ENCODE assay signal across 1 cellular context in the genomic region with DNA sequence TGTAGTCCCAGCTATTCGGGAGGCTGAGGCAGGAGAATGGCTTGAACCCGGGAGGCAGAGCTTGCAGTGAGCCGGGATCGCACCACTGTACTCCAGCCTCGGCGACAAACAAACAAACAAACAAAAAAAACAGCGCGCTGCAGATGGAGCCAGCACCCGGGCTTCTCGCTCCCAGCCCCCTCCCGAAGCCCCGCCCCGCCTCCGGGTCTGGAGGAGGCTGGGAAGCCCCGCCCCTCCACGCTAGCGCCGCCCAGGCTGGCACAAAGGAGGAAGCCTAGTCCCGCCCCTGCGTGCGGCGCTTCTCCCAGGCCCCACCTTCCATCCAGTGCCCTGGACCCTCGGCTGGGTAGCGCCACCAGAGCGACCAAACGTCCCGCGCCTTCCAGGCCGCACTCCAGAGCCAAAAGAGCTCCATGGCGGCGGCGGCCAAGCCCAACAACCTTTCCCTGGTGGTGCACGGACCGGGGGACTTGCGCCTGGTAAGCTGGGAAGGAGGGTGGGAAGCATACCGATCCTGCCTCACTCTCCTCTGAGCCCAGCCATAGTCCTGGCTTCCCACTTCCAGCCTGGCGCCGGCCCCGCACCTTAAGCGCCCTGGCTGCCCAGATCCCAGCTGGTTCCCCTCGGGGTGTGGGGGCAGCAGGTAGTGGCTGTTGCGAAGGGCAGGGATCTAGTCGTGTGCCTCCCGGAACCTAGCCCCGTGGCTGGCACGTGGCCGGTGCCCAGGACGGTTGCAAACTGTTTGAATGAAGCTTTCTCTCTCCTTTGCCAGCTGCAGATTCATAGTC.
A peak's percentile ranks its signal among the peaks of the same experiment; 100 is the strongest.
TF ChIP-seq lines count a peak whose summit lies in the region.

A gene (plus strand): TSS at position 325 of the 788 bp plus-strand sequence. CDS start 89 bp downstream, at position 414.

TF ChIP-seq in HepG2, 621 proteins besides CTCF, POLR2A, EP300 and RAD21 (continued from another document and continues in another):
- TF ChIP-seq, protein P1, sequence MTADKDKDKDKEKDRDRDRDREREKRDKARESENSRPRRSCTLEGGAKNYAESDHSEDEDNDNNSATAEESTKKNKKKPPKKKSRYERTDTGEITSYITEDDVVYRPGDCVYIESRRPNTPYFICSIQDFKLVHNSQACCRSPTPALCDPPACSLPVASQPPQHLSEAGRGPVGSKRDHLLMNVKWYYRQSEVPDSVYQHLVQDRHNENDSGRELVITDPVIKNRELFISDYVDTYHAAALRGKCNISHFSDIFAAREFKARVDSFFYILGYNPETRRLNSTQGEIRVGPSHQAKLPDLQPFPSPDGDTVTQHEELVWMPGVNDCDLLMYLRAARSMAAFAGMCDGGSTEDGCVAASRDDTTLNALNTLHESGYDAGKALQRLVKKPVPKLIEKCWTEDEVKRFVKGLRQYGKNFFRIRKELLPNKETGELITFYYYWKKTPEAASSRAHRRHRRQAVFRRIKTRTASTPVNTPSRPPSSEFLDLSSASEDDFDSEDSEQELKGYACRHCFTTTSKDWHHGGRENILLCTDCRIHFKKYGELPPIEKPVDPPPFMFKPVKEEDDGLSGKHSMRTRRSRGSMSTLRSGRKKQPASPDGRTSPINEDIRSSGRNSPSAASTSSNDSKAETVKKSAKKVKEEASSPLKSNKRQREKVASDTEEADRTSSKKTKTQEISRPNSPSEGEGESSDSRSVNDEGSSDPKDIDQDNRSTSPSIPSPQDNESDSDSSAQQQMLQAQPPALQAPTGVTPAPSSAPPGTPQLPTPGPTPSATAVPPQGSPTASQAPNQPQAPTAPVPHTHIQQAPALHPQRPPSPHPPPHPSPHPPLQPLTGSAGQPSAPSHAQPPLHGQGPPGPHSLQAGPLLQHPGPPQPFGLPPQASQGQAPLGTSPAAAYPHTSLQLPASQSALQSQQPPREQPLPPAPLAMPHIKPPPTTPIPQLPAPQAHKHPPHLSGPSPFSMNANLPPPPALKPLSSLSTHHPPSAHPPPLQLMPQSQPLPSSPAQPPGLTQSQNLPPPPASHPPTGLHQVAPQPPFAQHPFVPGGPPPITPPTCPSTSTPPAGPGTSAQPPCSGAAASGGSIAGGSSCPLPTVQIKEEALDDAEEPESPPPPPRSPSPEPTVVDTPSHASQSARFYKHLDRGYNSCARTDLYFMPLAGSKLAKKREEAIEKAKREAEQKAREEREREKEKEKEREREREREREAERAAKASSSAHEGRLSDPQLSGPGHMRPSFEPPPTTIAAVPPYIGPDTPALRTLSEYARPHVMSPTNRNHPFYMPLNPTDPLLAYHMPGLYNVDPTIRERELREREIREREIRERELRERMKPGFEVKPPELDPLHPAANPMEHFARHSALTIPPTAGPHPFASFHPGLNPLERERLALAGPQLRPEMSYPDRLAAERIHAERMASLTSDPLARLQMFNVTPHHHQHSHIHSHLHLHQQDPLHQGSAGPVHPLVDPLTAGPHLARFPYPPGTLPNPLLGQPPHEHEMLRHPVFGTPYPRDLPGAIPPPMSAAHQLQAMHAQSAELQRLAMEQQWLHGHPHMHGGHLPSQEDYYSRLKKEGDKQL (CRISPR knock-in tag; IDR thresholded peaks at IDR 0.05; ENCODE audit: low read depth): no peak
- TF ChIP-seq ZNF790 (CRISPR knock-in tag; IDR thresholded peaks at IDR 0.05; ENCODE audit: borderline replicate concordance) (0 out of 2 replicates have a peak, but pooled peaks have one; percentile 25), ZNF768 (CRISPR knock-in tag; IDR thresholded peaks at IDR 0.05) (peak; percentile 44), ZFX (CRISPR knock-in tag; IDR thresholded peaks at IDR 0.05; ENCODE audit: low read depth) (peak; percentile 95), TEAD2 (CRISPR knock-in tag; IDR thresholded peaks at IDR 0.05) (no peak), ZNF547 (CRISPR knock-in tag; IDR thresholded peaks at IDR 0.05) (peak; percentile 56; the same call in 1 of the 2 replicates), GZF1 (CRISPR knock-in tag; IDR thresholded peaks at IDR 0.05) (peak; percentile 52; the same call in 1 of the 2 replicates), SMAD9 (CRISPR knock-in tag; IDR thresholded peaks at IDR 0.05) (peak; percentile 59; the same call in 1 of the 2 replicates), FOXA3 (CRISPR knock-in tag; IDR thresholded peaks at IDR 0.05) (0 out of 2 replicates have a peak, but pooled peaks have one; percentile 33), KLF16 (CRISPR knock-in tag; IDR thresholded peaks at IDR 0.05) (peak in 1 of 2 experiments; percentile 54; a peak in 1 of 4 replicates), ZNF607 (CRISPR knock-in tag; IDR thresholded peaks at IDR 0.05; ENCODE audit: borderline replicate concordance) (peak; percentile 90), ZBTB7B (CRISPR knock-in tag; IDR thresholded peaks at IDR 0.05) (peak; percentile 64; the same call in 1 of the 2 replicates), MZF1 (CRISPR knock-in tag; IDR thresholded peaks at IDR 0.05; ENCODE audit: borderline replicate concordance) (0 out of 2 replicates have a peak, but pooled peaks have one; percentile 75), ZSCAN31 (CRISPR knock-in tag; IDR thresholded peaks at IDR 0.05; ENCODE audit: low read depth) (peak; percentile 69), IKZF4 (CRISPR knock-in tag; IDR thresholded peaks at IDR 0.05; ENCODE audit: borderline replicate concordance, low read depth, not compliant biosample characterization) (peak; percentile 78), SSRP1 (CRISPR knock-in tag; IDR thresholded peaks at IDR 0.05) (peak; percentile 46; the same call in 1 of the 2 replicates), SRY (CRISPR knock-in tag; IDR thresholded peaks at IDR 0.05) (peak; percentile 94), TARDBP (CRISPR knock-in tag; IDR thresholded peaks at IDR 0.05) (peak; percentile 7; the same call in 1 of the 2 replicates), ZNF430 (CRISPR knock-in tag; IDR thresholded peaks at IDR 0.05) (peak; percentile 84; the same call in 1 of the 2 replicates), RBFOX2 (IDR thresholded peaks at IDR 0.05; ENCODE audit: low read depth, low read length) (peak; percentile 96), ZNF333 (CRISPR knock-in tag; IDR thresholded peaks at IDR 0.05; ENCODE audit: borderline replicate concordance) (0 out of 2 replicates have a peak, but pooled peaks have one; percentile 51), ZNF891 (CRISPR knock-in tag; IDR thresholded peaks at IDR 0.05) (peak; percentile 71; the same call in 1 of the 2 replicates), YEATS4 (CRISPR knock-in tag; IDR thresholded peaks at IDR 0.05; ENCODE audit: borderline replicate concordance) (0 out of 2 replicates have a peak, but pooled peaks have one; percentile 34), ZNF543 (CRISPR knock-in tag; IDR thresholded peaks at IDR 0.05) (peak; percentile 82)
- TF ChIP-seq, protein P2, sequence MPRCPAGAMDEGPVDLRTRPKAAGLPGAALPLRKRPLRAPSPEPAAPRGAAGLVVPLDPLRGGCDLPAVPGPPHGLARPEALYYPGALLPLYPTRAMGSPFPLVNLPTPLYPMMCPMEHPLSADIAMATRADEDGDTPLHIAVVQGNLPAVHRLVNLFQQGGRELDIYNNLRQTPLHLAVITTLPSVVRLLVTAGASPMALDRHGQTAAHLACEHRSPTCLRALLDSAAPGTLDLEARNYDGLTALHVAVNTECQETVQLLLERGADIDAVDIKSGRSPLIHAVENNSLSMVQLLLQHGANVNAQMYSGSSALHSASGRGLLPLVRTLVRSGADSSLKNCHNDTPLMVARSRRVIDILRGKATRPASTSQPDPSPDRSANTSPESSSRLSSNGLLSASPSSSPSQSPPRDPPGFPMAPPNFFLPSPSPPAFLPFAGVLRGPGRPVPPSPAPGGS (CRISPR knock-in tag; IDR thresholded peaks at IDR 0.05): 0 out of 2 replicates have a peak, but pooled peaks have one; percentile 66
- TF ChIP-seq, protein P3, sequence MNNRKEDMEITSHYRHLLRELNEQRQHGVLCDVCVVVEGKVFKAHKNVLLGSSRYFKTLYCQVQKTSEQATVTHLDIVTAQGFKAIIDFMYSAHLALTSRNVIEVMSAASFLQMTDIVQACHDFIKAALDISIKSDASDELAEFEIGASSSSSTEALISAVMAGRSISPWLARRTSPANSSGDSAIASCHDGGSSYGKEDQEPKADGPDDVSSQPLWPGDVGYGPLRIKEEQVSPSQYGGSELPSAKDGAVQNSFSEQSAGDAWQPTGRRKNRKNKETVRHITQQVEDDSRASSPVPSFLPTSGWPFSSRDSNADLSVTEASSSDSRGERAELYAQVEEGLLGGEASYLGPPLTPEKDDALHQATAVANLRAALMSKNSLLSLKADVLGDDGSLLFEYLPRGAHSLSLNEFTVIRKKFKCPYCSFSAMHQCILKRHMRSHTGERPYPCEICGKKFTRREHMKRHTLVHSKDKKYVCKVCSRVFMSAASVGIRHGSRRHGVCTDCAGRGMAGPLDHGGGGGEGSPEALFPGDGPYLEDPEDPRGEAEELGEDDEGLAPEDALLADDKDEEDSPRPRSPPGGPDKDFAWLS (CRISPR knock-in tag; IDR thresholded peaks at IDR 0.05; ENCODE audit: borderline replicate concordance): no peak
- TF ChIP-seq, protein P4, sequence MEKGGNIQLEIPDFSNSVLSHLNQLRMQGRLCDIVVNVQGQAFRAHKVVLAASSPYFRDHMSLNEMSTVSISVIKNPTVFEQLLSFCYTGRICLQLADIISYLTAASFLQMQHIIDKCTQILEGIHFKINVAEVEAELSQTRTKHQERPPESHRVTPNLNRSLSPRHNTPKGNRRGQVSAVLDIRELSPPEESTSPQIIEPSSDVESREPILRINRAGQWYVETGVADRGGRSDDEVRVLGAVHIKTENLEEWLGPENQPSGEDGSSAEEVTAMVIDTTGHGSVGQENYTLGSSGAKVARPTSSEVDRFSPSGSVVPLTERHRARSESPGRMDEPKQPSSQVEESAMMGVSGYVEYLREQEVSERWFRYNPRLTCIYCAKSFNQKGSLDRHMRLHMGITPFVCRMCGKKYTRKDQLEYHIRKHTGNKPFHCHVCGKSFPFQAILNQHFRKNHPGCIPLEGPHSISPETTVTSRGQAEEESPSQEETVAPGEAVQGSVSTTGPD (CRISPR knock-in tag; IDR thresholded peaks at IDR 0.05): no peak
- TF ChIP-seq, protein P5, sequence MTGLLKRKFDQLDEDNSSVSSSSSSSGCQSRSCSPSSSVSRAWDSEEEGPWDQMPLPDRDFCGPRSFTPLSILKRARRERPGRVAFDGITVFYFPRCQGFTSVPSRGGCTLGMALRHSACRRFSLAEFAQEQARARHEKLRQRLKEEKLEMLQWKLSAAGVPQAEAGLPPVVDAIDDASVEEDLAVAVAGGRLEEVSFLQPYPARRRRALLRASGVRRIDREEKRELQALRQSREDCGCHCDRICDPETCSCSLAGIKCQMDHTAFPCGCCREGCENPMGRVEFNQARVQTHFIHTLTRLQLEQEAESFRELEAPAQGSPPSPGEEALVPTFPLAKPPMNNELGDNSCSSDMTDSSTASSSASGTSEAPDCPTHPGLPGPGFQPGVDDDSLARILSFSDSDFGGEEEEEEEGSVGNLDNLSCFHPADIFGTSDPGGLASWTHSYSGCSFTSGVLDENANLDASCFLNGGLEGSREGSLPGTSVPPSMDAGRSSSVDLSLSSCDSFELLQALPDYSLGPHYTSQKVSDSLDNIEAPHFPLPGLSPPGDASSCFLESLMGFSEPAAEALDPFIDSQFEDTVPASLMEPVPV (CRISPR knock-in tag; IDR thresholded peaks at IDR 0.05): peak; percentile 85; the same call in 1 of the 2 replicates
- TF ChIP-seq, protein P6, sequence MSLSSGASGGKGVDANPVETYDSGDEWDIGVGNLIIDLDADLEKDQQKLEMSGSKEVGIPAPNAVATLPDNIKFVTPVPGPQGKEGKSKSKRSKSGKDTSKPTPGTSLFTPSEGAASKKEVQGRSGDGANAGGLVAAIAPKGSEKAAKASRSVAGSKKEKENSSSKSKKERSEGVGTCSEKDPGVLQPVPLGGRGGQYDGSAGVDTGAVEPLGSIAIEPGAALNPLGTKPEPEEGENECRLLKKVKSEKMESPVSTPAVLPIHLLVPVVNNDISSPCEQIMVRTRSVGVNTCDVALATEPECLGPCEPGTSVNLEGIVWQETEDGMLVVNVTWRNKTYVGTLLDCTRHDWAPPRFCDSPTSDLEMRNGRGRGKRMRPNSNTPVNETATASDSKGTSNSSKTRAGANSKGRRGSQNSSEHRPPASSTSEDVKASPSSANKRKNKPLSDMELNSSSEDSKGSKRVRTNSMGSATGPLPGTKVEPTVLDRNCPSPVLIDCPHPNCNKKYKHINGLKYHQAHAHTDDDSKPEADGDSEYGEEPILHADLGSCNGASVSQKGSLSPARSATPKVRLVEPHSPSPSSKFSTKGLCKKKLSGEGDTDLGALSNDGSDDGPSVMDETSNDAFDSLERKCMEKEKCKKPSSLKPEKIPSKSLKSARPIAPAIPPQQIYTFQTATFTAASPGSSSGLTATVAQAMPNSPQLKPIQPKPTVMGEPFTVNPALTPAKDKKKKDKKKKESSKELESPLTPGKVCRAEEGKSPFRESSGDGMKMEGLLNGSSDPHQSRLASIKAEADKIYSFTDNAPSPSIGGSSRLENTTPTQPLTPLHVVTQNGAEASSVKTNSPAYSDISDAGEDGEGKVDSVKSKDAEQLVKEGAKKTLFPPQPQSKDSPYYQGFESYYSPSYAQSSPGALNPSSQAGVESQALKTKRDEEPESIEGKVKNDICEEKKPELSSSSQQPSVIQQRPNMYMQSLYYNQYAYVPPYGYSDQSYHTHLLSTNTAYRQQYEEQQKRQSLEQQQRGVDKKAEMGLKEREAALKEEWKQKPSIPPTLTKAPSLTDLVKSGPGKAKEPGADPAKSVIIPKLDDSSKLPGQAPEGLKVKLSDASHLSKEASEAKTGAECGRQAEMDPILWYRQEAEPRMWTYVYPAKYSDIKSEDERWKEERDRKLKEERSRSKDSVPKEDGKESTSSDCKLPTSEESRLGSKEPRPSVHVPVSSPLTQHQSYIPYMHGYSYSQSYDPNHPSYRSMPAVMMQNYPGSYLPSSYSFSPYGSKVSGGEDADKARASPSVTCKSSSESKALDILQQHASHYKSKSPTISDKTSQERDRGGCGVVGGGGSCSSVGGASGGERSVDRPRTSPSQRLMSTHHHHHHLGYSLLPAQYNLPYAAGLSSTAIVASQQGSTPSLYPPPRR (CRISPR knock-in tag; IDR thresholded peaks at IDR 0.05; ENCODE audit: borderline replicate concordance): peak; percentile 73
- TF ChIP-seq, protein P7, sequence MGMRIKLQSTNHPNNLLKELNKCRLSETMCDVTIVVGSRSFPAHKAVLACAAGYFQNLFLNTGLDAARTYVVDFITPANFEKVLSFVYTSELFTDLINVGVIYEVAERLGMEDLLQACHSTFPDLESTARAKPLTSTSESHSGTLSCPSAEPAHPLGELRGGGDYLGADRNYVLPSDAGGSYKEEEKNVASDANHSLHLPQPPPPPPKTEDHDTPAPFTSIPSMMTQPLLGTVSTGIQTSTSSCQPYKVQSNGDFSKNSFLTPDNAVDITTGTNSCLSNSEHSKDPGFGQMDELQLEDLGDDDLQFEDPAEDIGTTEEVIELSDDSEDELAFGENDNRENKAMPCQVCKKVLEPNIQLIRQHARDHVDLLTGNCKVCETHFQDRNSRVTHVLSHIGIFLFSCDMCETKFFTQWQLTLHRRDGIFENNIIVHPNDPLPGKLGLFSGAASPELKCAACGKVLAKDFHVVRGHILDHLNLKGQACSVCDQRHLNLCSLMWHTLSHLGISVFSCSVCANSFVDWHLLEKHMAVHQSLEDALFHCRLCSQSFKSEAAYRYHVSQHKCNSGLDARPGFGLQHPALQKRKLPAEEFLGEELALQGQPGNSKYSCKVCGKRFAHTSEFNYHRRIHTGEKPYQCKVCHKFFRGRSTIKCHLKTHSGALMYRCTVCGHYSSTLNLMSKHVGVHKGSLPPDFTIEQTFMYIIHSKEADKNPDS (CRISPR knock-in tag; IDR thresholded peaks at IDR 0.05): no peak
- TF ChIP-seq, protein P8, sequence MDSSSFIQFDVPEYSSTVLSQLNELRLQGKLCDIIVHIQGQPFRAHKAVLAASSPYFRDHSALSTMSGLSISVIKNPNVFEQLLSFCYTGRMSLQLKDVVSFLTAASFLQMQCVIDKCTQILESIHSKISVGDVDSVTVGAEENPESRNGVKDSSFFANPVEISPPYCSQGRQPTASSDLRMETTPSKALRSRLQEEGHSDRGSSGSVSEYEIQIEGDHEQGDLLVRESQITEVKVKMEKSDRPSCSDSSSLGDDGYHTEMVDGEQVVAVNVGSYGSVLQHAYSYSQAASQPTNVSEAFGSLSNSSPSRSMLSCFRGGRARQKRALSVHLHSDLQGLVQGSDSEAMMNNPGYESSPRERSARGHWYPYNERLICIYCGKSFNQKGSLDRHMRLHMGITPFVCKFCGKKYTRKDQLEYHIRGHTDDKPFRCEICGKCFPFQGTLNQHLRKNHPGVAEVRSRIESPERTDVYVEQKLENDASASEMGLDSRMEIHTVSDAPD (CRISPR knock-in tag; IDR thresholded peaks at IDR 0.05): 0 out of 2 replicates have a peak, but pooled peaks have one; percentile 44
